15 cellular contexts compared by ENCODE assay signal in genomic region chr17:16873654-16874035, GRCh38.
"Had no signal": no experiment of that assay in that cellular context is flagged by ENCODE, and none has a peak within 500 bp of the region (broad histone marks: within the 10 kb centered on the region; RNA-seq: fewer than 3 reads in every experiment).

No MANE protein-coding gene starts in this region.

- H3K36me3 Mint-ChIP-seq: activated CD4-positive, alpha-beta memory T cell treated with anti-CD3 and anti-CD28 coated beads for 36 hours; stimulated activated naive B cell treated with anti-CD40 and anti-IgM and Interleukin-4, amounts not matched to agents 10 μg/mL and 1 μg/mL and 100 μg/mL, for 72 hours had no signal

- H3K4me1 ChIP-seq: heart right ventricle, prostate gland, sigmoid colon, thyroid gland had no signal

- H3K27ac ChIP-seq: brain microvascular endothelial cell, heart right ventricle, ovary, prostate gland, sigmoid colon, stomach, thyroid gland had no signal

- H3K4me3 ChIP-seq: heart right ventricle, ovary, prostate gland, sigmoid colon, smooth muscle cell, stomach, thyroid gland had no signal

- H3K27ac Mint-ChIP-seq: activated CD4-positive, alpha-beta memory T cell treated with anti-CD3 and anti-CD28 coated beads for 36 hours; activated T-helper 1 cell treated with anti-CD3 and anti-CD28 coated beads, Interleukin-12 subunit alpha, Interleukin-12 subunit beta, Interleukin-2, Interleukin-4 antibody, amounts not matched to agents 30 ng/mL and 10 ng/mL and 1 ng/mL, durations not matched to agents 14 hours and 24 hours and 36 hours had no signal

- DNase-seq: activated CD8-positive, alpha-beta memory T cell treated with anti-CD3 and anti-CD28 coated beads, Interleukin-2, amount 50 U/mL, for 4 hours; amniotic stem cell; brain microvascular endothelial cell; midbrain; sigmoid colon had no signal

- H3K4me3 Mint-ChIP-seq: activated CD4-positive, alpha-beta memory T cell treated with anti-CD3 and anti-CD28 coated beads for 36 hours; activated T-helper 1 cell treated with anti-CD3 and anti-CD28 coated beads, Interleukin-12 subunit alpha, Interleukin-12 subunit beta, Interleukin-2, Interleukin-4 antibody, amounts not matched to agents 30 ng/mL and 10 ng/mL and 1 ng/mL, durations not matched to agents 14 hours and 24 hours and 36 hours; naive thymus-derived CD8-positive, alpha-beta T cell; stimulated activated naive B cell treated with anti-CD40 and anti-IgM and Interleukin-4, amounts not matched to agents 10 μg/mL and 1 μg/mL and 100 μg/mL, for 72 hours had no signal

- H3K4me1 Mint-ChIP-seq: naive thymus-derived CD8-positive, alpha-beta T cell; stimulated activated naive B cell treated with anti-CD40 and anti-IgM and Interleukin-4, amounts not matched to agents 10 μg/mL and 1 μg/mL and 100 μg/mL, for 72 hours had no signal

- H3K36me3 ChIP-seq: brain microvascular endothelial cell, heart right ventricle, ovary, prostate gland, sigmoid colon, stomach, thyroid gland had no signal

- H3K9me3 Mint-ChIP-seq: activated CD4-positive, alpha-beta memory T cell treated with anti-CD3 and anti-CD28 coated beads for 36 hours; activated T-helper 1 cell treated with anti-CD3 and anti-CD28 coated beads, Interleukin-12 subunit alpha, Interleukin-12 subunit beta, Interleukin-2, Interleukin-4 antibody, amounts not matched to agents 30 ng/mL and 10 ng/mL and 1 ng/mL, durations not matched to agents 14 hours and 24 hours and 36 hours had no signal

- H3K9me3 ChIP-seq: prostate gland, sigmoid colon, thyroid gland had no signal

- H3K27me3 Mint-ChIP-seq: activated CD4-positive, alpha-beta memory T cell treated with anti-CD3 and anti-CD28 coated beads for 36 hours had no signal
